ENCODE assay signal across 31 cellular contexts in the genomic region with DNA sequence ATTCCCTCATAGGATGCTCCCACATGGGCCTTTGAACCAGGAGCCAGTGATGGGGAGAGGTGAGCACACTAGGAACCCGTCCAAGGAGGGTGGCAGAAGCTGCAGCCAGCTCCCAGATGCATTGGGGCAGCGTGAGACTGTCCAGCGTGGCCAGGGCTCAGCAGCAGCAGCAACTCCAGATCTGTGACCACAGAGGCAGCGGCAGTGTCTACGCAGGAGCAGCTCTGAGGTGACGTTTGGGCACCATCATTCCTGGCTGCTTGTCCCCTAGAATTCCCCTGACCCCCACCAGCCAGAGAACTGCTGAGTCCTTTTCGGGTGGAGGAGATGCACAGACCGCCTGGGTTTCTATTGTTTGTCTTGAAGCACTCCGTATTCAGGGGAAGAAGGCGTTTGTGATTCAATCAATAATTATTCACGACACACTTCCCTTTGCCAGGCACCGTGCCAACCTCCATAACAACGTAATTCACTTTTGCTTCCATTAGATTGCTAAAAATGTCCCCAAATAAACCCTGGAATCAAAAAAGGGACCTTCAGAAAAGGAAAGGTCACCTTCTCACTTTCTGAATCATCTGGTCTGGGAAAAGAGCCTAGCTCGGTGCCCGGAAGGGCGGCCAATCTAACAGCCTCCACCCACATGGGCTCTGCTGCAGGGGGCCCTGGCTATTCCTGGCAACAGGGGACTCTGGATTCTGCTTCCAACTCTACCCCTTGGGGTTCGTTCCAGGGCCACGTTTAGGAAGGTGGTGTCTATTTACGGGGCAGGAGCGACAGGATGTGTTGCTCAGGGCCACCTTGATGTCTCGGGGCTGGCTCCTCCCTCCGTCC. TPM values are rescaled to one million over a fixed set of nuclear protein-coding genes. Genes with fewer than 3 reads are reported as not detected.
DNase-seq lines count a peak whose midpoint lies in the region; ATAC-seq lines count a peak whose summit lies in the region.
"Had no signal": no experiment of that assay in that cellular context is flagged by ENCODE, and none has a peak within 500 bp of the region (broad histone marks: within the 10 kb centered on the region; RNA-seq: fewer than 3 reads in every experiment).

No MANE protein-coding gene starts in this region.

- peaks cover 64% of the 10 kb centered on the region for H3K27me3 Mint-ChIP-seq in stimulated activated memory B cell treated with anti-CD40 and anti-IgM and Interleukin-4, amounts not matched to agents 10 μg/mL and 1 μg/mL and 100 μg/mL, for 72 hours

- no peak for ATAC-seq in stimulated activated memory B cell treated with anti-CD40 and anti-IgM and Interleukin-4, amounts not matched to agents 10 μg/mL and 1 μg/mL and 100 μg/mL, for 72 hours
- ATAC-seq: activated CD4-positive, CD25-positive, alpha-beta regulatory T cell treated with anti-CD3 and anti-CD28 coated beads, Interleukin-2, amount 50 U/mL, for 24 hours; CD8-positive, alpha-beta T cell; left cardiac atrium; stimulated activated naive B cell treated with anti-CD40 and anti-IgM and Interleukin-4, amounts not matched to agents 10 μg/mL and 1 μg/mL and 100 μg/mL, for 72 hours; T-helper 17 cell had no signal

- H3K27ac ChIP-seq in skeletal muscle tissue (ENCODE audit: low read depth, low read length) = peak overlapping the region; percentile 40
- H3K27ac ChIP-seq: colonic mucosa, KMS-11, right lobe of liver, RWPE1, suprapubic skin had no signal

- H3K4me3 ChIP-seq in skeletal muscle tissue (ENCODE audit: low read length in 3 of 3) = no peak overlapping the region
- H3K4me3 ChIP-seq: colonic mucosa, right lobe of liver, suprapubic skin had no signal

- no peaks in the 10 kb centered on the region for H3K36me3 ChIP-seq in skeletal muscle tissue (ENCODE audit: control insufficient read depth in 3 of 3, insufficient read depth in 3 of 3, low read length in 3 of 3)
- H3K36me3 ChIP-seq: colonic mucosa, right lobe of liver, suprapubic skin had no signal

- H3K36me3 Mint-ChIP-seq in stimulated activated memory B cell treated with anti-CD40 and anti-IgM and Interleukin-4, amounts not matched to agents 10 μg/mL and 1 μg/mL and 100 μg/mL, for 72 hours = no peaks in the 10 kb centered on the region
- H3K36me3 Mint-ChIP-seq: activated naive CD4-positive, alpha-beta T cell treated with anti-CD3 and anti-CD28 coated beads, Interleukin-2, amount 10 ng/mL, durations not matched to agents 7 days and 5 days; CD8-positive, alpha-beta T cell; stimulated activated naive B cell treated with anti-CD40 and anti-IgM and Interleukin-4, amounts not matched to agents 10 μg/mL and 1 μg/mL and 100 μg/mL, for 72 hours had no signal

- DNase-seq in NCI-H146 (lab: John Stamatoyannopoulos, UW) = peak; percentile 39
- no peak for DNase-seq in NCI-H146 treated with DMSO at 0.1 percent for 48 hours (lab: John Stamatoyannopoulos, UW; ENCODE audit: unreplicated experiment)
- peak; percentile 64 for DNase-seq in NCI-H345 (lab: John Stamatoyannopoulos, UW)
- DNase-seq in globus pallidus (ENCODE audit: low spot score) = peak; percentile 26
- DNase-seq in SIG-M5 (lab: John Stamatoyannopoulos, UW) = no peak
- DNase-seq in stimulated activated CD4-positive, alpha-beta T cell treated with anti-CD3 and anti-CD28 coated beads, Interleukin-12 subunit alpha, Interleukin-12 subunit beta, amount 100 ng/mL, for 4 hours = no peak
- DNase-seq: activated CD4-positive, alpha-beta T cell treated with anti-CD3 and anti-CD28 coated beads, Interleukin-2, amount 50 U/mL, for 48 hours; activated CD8-positive, alpha-beta memory T cell treated with anti-CD3 and anti-CD28 coated beads, Interleukin-2, amount 50 U/mL, for 4 hours; activated naive CD4-positive, alpha-beta T cell treated with anti-CD3 and anti-CD28 coated beads, Interleukin-2, amount 10 ng/mL, durations not matched to agents 7 days and 5 days; AML-193; CD8-positive, alpha-beta T cell; colonic mucosa; DMS53; effector memory CD4-positive, alpha-beta T cell; foreskin fibroblast; H7; left cardiac atrium; NCI-H1436 treated with DMSO at 0.1 percent for 48 hours; NCI-H82; right lobe of liver; stimulated activated CD4-positive, alpha-beta T cell treated with anti-CD3 and anti-CD28 coated beads, Interleukin-4, amount 100 ng/mL, for 4 hours; stimulated activated naive B cell treated with anti-CD40 and anti-IgM and Interleukin-4, amounts not matched to agents 10 μg/mL and 1 μg/mL and 100 μg/mL, for 72 hours; T-helper 17 cell had no signal

- no peak overlapping the region for H3K4me3 Mint-ChIP-seq in stimulated activated memory B cell treated with anti-CD40 and anti-IgM and Interleukin-4, amounts not matched to agents 10 μg/mL and 1 μg/mL and 100 μg/mL, for 72 hours
- H3K4me3 Mint-ChIP-seq: activated naive CD4-positive, alpha-beta T cell treated with anti-CD3 and anti-CD28 coated beads, Interleukin-2, amount 10 ng/mL, durations not matched to agents 7 days and 5 days; CD8-positive, alpha-beta T cell; neural crest cell; stimulated activated naive B cell treated with anti-CD40 and anti-IgM and Interleukin-4, amounts not matched to agents 10 μg/mL and 1 μg/mL and 100 μg/mL, for 72 hours; T-helper 17 cell had no signal

- peaks cover 10% of the 10 kb centered on the region for H3K4me1 Mint-ChIP-seq in stimulated activated memory B cell treated with anti-CD40 and anti-IgM and Interleukin-4, amounts not matched to agents 10 μg/mL and 1 μg/mL and 100 μg/mL, for 72 hours
- H3K4me1 Mint-ChIP-seq: T-helper 17 cell had no signal

- no peaks in the 10 kb centered on the region for H3K9me3 Mint-ChIP-seq in stimulated activated memory B cell treated with anti-CD40 and anti-IgM and Interleukin-4, amounts not matched to agents 10 μg/mL and 1 μg/mL and 100 μg/mL, for 72 hours
- H3K9me3 Mint-ChIP-seq: neural crest cell; stimulated activated naive B cell treated with anti-CD40 and anti-IgM and Interleukin-4, amounts not matched to agents 10 μg/mL and 1 μg/mL and 100 μg/mL, for 72 hours had no signal

- H3K4me1 ChIP-seq in skeletal muscle tissue (ENCODE audit: control insufficient read depth in 3 of 3, insufficient read depth in 3 of 3, low read length in 3 of 3) = peaks cover 0 to 6% (median 3%) of the 10 kb centered on the region in 3 donors
- H3K4me1 ChIP-seq: suprapubic skin had no signal

- no peak overlapping the region for H3K27ac Mint-ChIP-seq in stimulated activated memory B cell treated with anti-CD40 and anti-IgM and Interleukin-4, amounts not matched to agents 10 μg/mL and 1 μg/mL and 100 μg/mL, for 72 hours
- H3K27ac Mint-ChIP-seq: activated naive CD4-positive, alpha-beta T cell treated with anti-CD3 and anti-CD28 coated beads, Interleukin-2, amount 10 ng/mL, durations not matched to agents 7 days and 5 days; CD8-positive, alpha-beta T cell; stimulated activated naive B cell treated with anti-CD40 and anti-IgM and Interleukin-4, amounts not matched to agents 10 μg/mL and 1 μg/mL and 100 μg/mL, for 72 hours; T-helper 17 cell had no signal

- H3K9ac ChIP-seq in skeletal muscle tissue (ENCODE audit: low read depth in 1 of 3, low read length in 3 of 3) = no peak overlapping the region
- H3K9ac ChIP-seq: KMS-11 had no signal

- peaks cover 7 to 10% (median 7%) of the 10 kb centered on the region in 3 donors for H3K27me3 ChIP-seq in skeletal muscle tissue (ENCODE audit: control insufficient read depth in 3 of 3, insufficient read depth in 3 of 3, low read length in 3 of 3)
- H3K27me3 ChIP-seq: colonic mucosa, right lobe of liver had no signal

- no peaks in the 10 kb centered on the region for H3K9me3 ChIP-seq in skeletal muscle tissue (ENCODE audit: control insufficient read depth in 3 of 3, low read length in 3 of 3)
- H3K9me3 ChIP-seq: colonic mucosa, right lobe of liver, suprapubic skin had no signal

RNA-seq across cellular contexts. Expression of a gene that starts 11.4 kb away (rescaled TPM):
- 2.6 TPM for total RNA-seq in skeletal muscle tissue
- total RNA-seq: CD8-positive, alpha-beta T cell; G401; T-helper 17 cell had no signal

Comparison
In these comparisons a context has a peak if more than half of its experiments do, and no peak if none do; other contexts are left out.
1. DNase-seq: peak in NCI-H146 (single experiment), NCI-H345 (single experiment) and globus pallidus (single experiment); none in NCI-H146 treated with DMSO at 0.1 percent for 48 hours (single experiment), SIG-M5 (single experiment) and stimulated activated CD4-positive, alpha-beta T cell treated with anti-CD3 and anti-CD28 coated beads, Interleukin-12 subunit alpha, Interleukin-12 subunit beta, amount 100 ng/mL, for 4 hours (single experiment).